32 cellular contexts compared by ENCODE assay signal in the genomic region with DNA sequence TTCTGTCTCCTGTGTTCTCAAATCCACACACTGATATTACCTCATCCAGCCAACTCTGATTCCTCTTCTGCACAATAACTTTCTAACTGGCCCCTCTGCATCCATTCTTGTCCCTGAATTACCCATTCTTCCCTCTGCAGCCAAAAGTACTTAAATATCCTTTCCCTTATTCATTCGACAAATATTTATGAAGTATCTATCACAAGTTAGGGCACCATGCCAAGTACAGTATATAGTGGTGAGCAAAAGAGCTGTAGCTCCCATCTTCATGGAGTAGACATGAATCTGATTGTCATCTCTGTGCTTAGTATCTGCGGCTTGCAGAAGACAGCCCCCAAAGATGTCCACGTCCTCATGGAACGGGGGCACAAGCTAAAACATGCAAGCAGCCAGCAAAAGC.
A peak's percentile ranks its signal among the peaks of the same experiment; 100 is the strongest.
DNase-seq lines count a peak whose midpoint lies in the region; ATAC-seq and TF ChIP-seq lines count a peak whose summit lies in the region.
"Had no signal": no experiment of that assay in that cellular context is flagged by ENCODE, and none has a peak within 500 bp of the region (broad histone marks: within the 10 kb centered on the region; RNA-seq: fewer than 3 reads in every experiment).

No MANE protein-coding gene starts in this region.

- H2AFZ ChIP-seq in SK-N-SH (ENCODE audit: low read depth) (no peak overlapping the region), PC-3 (ENCODE audit: low read length) (no peak overlapping the region)

- no peak for TF ChIP-seq EP300 in SK-N-SH (IDR thresholded peaks at IDR 0.05; ENCODE audit: borderline replicate concordance in 1 of 2, low read depth in 1 of 2, low read length in 1 of 2)
- TF ChIP-seq EP300 in sigmoid colon (IDR thresholded peaks at IDR 0.05): no peak

- BruUV-seq in PC-3 (replicated peaks; lab: Mats Ljungman, UMichigan): no TSS peak

- no peaks in the 10 kb centered on the region for H3K36me3 ChIP-seq in SK-N-SH (replicated peaks in 1 of 2; ENCODE audit: control insufficient read depth in 1 of 2, insufficient read depth in 2 of 2, low read length in 1 of 2)
- H3K36me3 ChIP-seq in PC-3 (ENCODE audit: low read depth, low read length): no peaks in the 10 kb centered on the region
- no peaks in the 10 kb centered on the region for H3K36me3 ChIP-seq in sigmoid colon
- H3K36me3 ChIP-seq: BE2C, cardiac muscle cell, gastroesophageal sphincter, stomach, thyroid gland had no signal

- no peaks in the 10 kb centered on the region for H3K9me2 ChIP-seq in SK-N-SH
- H3K9me2 ChIP-seq in PC-3 (replicated peaks; ENCODE audit: low read length): no peaks in the 10 kb centered on the region

- no peak for TF ChIP-seq CTCF in SK-N-SH (IDR thresholded peaks at IDR 0.05)
- TF ChIP-seq CTCF in PC-3 (conservative IDR thresholded peaks at IDR 0.05; ENCODE audit: low read depth, low read length): no peak
- TF ChIP-seq CTCF in fibroblast of villous mesenchyme (IDR thresholded peaks at IDR 0.05; ENCODE audit: insufficient read depth, low read depth, low read length): no peak
- TF ChIP-seq CTCF in sigmoid colon (IDR thresholded peaks at IDR 0.05): no peak

- H3K9ac ChIP-seq in SK-N-SH: no peak overlapping the region
- no peak overlapping the region for H3K9ac ChIP-seq in PC-3 (ENCODE audit: low read length)

- DNase-seq in SK-N-SH: no peak
- peak; percentile 86 for DNase-seq in PC-3
- peak; percentile 3 for DNase-seq in fibroblast of villous mesenchyme (ENCODE audit: low read depth)
- no peak for DNase-seq in sigmoid colon
- DNase-seq: activated CD4-positive, alpha-beta memory T cell treated with anti-CD3 and anti-CD28 coated beads for 36 hours; activated CD4-positive, CD25-positive, alpha-beta regulatory T cell treated with anti-CD3 and anti-CD28 coated beads, Interleukin-2, amount 50 U/mL, for 72 hours; activated naive CD4-positive, alpha-beta T cell treated with anti-CD3 and anti-CD28 coated beads, Interleukin-2, amount 50 U/mL, for 16 hours; amygdala; BE2C; CD8-positive, alpha-beta memory T cell; cortex of kidney; DMS 273 treated with DMSO at 0.1 percent for 48 hours; NCI-H1694; NCI-H2227 treated with DMSO at 0.1 percent for 48 hours; RPMI8226; stimulated activated CD4-positive, alpha-beta T cell treated with anti-CD3 and anti-CD28 coated beads, Interleukin-1b, Interleukin-23, amount 100 ng/mL, for 48 hours; stimulated activated CD8-positive, alpha-beta memory T cell treated with anti-CD3 and anti-CD28 coated beads, Interleukin-4, amount 100 ng/mL, for 48 hours; stomach; T-helper 2 cell; thyroid gland had no signal

- H3K4me1 ChIP-seq in SK-N-SH (ENCODE audit: control insufficient read depth in 1 of 2, insufficient read depth in 2 of 2, low read depth in 1 of 2, low read length in 1 of 2): peaks cover 0 to 17% of the 10 kb centered on the region in 2 experiments; a peak in 2 of 4 replicates
- H3K4me1 ChIP-seq in PC-3 (ENCODE audit: insufficient read depth, low read length): peaks cover 39% of the 10 kb centered on the region
- no peaks in the 10 kb centered on the region for H3K4me1 ChIP-seq in sigmoid colon
- H3K4me1 ChIP-seq: BE2C had no signal

- no peak for TF ChIP-seq RAD21 in SK-N-SH (IDR thresholded peaks at IDR 0.05; ENCODE audit: low read length)

- H4K20me1 ChIP-seq in SK-N-SH (ENCODE audit: insufficient read depth) (no peaks in the 10 kb centered on the region), PC-3 (ENCODE audit: low read length) (no peaks in the 10 kb centered on the region)

- TF ChIP-seq POLR2A in sigmoid colon (IDR thresholded peaks at IDR 0.05): no peak

- no peak overlapping the region for H3K4me3 ChIP-seq in SK-N-SH (ENCODE audit: low read depth in 2 of 2, low read length in 1 of 2)
- H3K4me3 ChIP-seq in PC-3 (ENCODE audit: low read length): no peak overlapping the region
- H3K4me3 ChIP-seq in fibroblast of villous mesenchyme (ENCODE audit: low read depth, low read length): no peak overlapping the region
- H3K4me3 ChIP-seq in sigmoid colon: no peak overlapping the region
- H3K4me3 ChIP-seq: cardiac muscle cell, gastroesophageal sphincter, SK-N-MC, smooth muscle cell, stomach, thyroid gland had no signal

- WGBS in SK-N-SH (ENCODE audit: low lambda C conversion rate): 8% methylated on average over 4 of the region's 4 CpGs
- 78 to 85% methylated on average over 4 of the region's 4 CpGs for WGBS in sigmoid colon, 2 donors

- CTCF ChIA-PET in SK-N-SH (lab: Yijun Ruan, JAX): no interaction called here
- CTCF ChIA-PET in PC-3 (lab: Charles Lee): interaction anchor here (0.6 kb wide), 1 partner anchor 50 kb away, joined by 3 read pairs; no protein-coding TSS in a partner anchor

- POLR2A ChIA-PET in SK-N-SH (lab: Yijun Ruan, JAX): no interaction called here
- POLR2A ChIA-PET in PC-3 (lab: Charles Lee; ENCODE audit: unreplicated experiment): no interaction called here

- H3F3A ChIP-seq in SK-N-SH (replicated peaks; ENCODE audit: insufficient read depth) (peaks cover 8% of the 10 kb centered on the region), PC-3 (ENCODE audit: low read length, unreplicated experiment) (no peaks in the 10 kb centered on the region)

- 0 out of 2 replicates have a peak overlapping the region, but pooled peaks have one; percentile 3 for H3K4me2 ChIP-seq in SK-N-SH
- peak overlapping the region; percentile 3; the same call in 1 of the 2 replicates for H3K4me2 ChIP-seq in PC-3 (ENCODE audit: low read length)
- H3K4me2 ChIP-seq: smooth muscle cell had no signal

- H3K27me3 ChIP-seq in SK-N-SH (ENCODE audit: insufficient read depth) (no peaks in the 10 kb centered on the region), PC-3 (ENCODE audit: low read length) (no peaks in the 10 kb centered on the region), sigmoid colon (peaks cover 0 to 4% (median 0%) of the 10 kb centered on the region in 3 donors)
- H3K27me3 ChIP-seq: BE2C, thyroid gland had no signal

- H3K79me2 ChIP-seq in SK-N-SH (ENCODE audit: insufficient read depth): no peaks in the 10 kb centered on the region
- H3K79me2 ChIP-seq in PC-3 (ENCODE audit: low read length): no peaks in the 10 kb centered on the region

- ATAC-seq in SK-N-SH treated with all-trans-retinoic acid at 6 μM for 48 hours: no peak
- peak; percentile 20; the same call in 1 of the 2 replicates for ATAC-seq in PC-3
- ATAC-seq in GM21360 (IDR thresholded peaks at IDR 0.05; ENCODE audit: unreplicated experiment): no peak
- no peak for ATAC-seq in GM21786 (IDR thresholded peaks at IDR 0.05; ENCODE audit: unreplicated experiment)
- ATAC-seq in HG03135 (IDR thresholded peaks at IDR 0.05; ENCODE audit: unreplicated experiment): no peak
- ATAC-seq: activated T-helper 17 cell treated with anti-CD3 and anti-CD28 coated beads, Interleukin-2, amount 50 U/mL, for 72 hours; esophagus mucosa; gastroesophageal sphincter; natural killer cell treated with Interleukin-12 subunit alpha and Interleukin-12 subunit beta and Interleukin-15 and Interleukin-18, amount 100 ng/mL, for 72 hours had no signal

- intact Hi-C loops in PC-3 (cut with micrococcal nuclease): no loop called here
- intact Hi-C loops in sigmoid colon (cut with DNase I): no loop called here

- H3K27ac ChIP-seq in SK-N-SH (ENCODE audit: low read depth in 2 of 2, low read length in 1 of 2) (no peak overlapping the region), PC-3 (ENCODE audit: low read length) (peak overlapping the region; percentile 26; the same call in 1 of the 2 replicates), sigmoid colon (no peak overlapping the region)
- H3K27ac ChIP-seq: cardiac muscle cell, gastroesophageal sphincter, HL-60, SK-N-MC, stomach, thyroid gland had no signal

- H3K9me3 ChIP-seq in SK-N-SH (peaks cover 3% of the 10 kb centered on the region; the same call in 1 of the 2 replicates), PC-3 (ENCODE audit: low read length) (no peaks in the 10 kb centered on the region; the same call in 1 of the 2 replicates), sigmoid colon (peaks cover 0 to 4% (median 4%) of the 10 kb centered on the region in 4 donors)
- H3K9me3 ChIP-seq: BE2C, thyroid gland had no signal

TF ChIP-seq in SK-N-SH, 30 proteins besides CTCF, POLR2A, EP300 and RAD21:
- TF ChIP-seq MXI1 (IDR thresholded peaks at IDR 0.05; ENCODE audit: low read depth, low read length) (no peak), NFIC (IDR thresholded peaks at IDR 0.05; ENCODE audit: borderline replicate concordance) (peak; percentile 37; the same call in 1 of the 2 replicates)
TF ChIP-seq in SK-N-SH: peak in this region for 1.

TF ChIP-seq in SK-N-SH treated with all-trans-retinoic acid at 6 μM for 48 hours, 23 proteins besides CTCF, POLR2A, EP300 and RAD21:
- TF ChIP-seq SNAI2 (CRISPR knock-in tag; IDR thresholded peaks at IDR 0.05): no peak
- TF ChIP-seq, protein P1, sequence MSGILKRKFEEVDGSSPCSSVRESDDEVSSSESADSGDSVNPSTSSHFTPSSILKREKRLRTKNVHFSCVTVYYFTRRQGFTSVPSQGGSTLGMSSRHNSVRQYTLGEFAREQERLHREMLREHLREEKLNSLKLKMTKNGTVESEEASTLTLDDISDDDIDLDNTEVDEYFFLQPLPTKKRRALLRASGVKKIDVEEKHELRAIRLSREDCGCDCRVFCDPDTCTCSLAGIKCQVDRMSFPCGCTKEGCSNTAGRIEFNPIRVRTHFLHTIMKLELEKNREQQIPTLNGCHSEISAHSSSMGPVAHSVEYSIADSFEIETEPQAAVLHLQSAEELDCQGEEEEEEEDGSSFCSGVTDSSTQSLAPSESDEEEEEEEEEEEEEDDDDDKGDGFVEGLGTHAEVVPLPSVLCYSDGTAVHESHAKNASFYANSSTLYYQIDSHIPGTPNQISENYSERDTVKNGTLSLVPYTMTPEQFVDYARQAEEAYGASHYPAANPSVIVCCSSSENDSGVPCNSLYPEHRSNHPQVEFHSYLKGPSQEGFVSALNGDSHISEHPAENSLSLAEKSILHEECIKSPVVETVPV (CRISPR knock-in tag; IDR thresholded peaks at IDR 0.05): no peak

Comparison
In these comparisons a context has a peak if more than half of its experiments do, and no peak if none do; other contexts are left out.
1. DNase-seq: peak in PC-3 (single experiment) and fibroblast of villous mesenchyme (single experiment); none in SK-N-SH (single experiment) and sigmoid colon (single experiment).